Comparison of ENCODE assay signal across 18 cellular contexts in the genomic region with DNA sequence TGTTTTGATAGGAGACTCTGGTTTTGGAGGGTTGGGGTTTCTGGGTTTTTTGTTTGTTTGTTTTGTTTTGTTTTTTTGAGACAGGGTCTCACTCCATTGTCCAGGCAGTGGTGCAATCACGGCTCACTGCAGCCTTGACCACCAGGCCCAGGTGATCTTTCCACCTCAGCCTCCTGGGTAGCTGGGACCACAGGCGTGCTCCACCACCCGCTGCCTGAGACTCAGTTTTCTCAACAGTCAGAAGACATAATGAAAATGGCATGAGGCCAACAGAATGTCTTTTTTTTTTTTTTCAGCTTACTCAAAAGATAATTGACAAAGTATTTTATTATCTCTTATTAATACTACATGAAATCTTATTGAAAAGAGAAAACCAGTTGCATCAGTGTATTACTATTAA. TPM values are rescaled to one million over a fixed set of nuclear protein-coding genes. Genes with fewer than 3 reads are reported as not detected.
DNase-seq lines count a peak whose midpoint lies in the region; ATAC-seq and TF ChIP-seq lines count a peak whose summit lies in the region.
"Had no signal": no experiment of that assay in that cellular context is flagged by ENCODE, and none has a peak within 500 bp of the region (broad histone marks: within the 10 kb centered on the region; RNA-seq: fewer than 3 reads in every experiment).

No MANE protein-coding gene starts in this region.

- no peak overlapping the region for H3K4me3 Mint-ChIP-seq in activated T-cell treated with anti-CD3 and anti-CD28 coated beads, Interleukin-2, amount 50 U/mL, for 24 hours
- H3K4me3 Mint-ChIP-seq in CD8-positive, alpha-beta memory T cell, result no peak overlapping the region
- H3K4me3 Mint-ChIP-seq in central memory CD8-positive, alpha-beta T cell, result no peak overlapping the region

- no peaks in the 10 kb centered on the region for H3K9me3 Mint-ChIP-seq in activated T-cell treated with anti-CD3 and anti-CD28 coated beads, Interleukin-2, amount 50 U/mL, for 24 hours
- no peaks in the 10 kb centered on the region for H3K9me3 Mint-ChIP-seq in CD8-positive, alpha-beta memory T cell
- no peaks in the 10 kb centered on the region for H3K9me3 Mint-ChIP-seq in central memory CD8-positive, alpha-beta T cell

- H3K27me3 ChIP-seq in CD8-positive, alpha-beta memory T cell (ENCODE audit: insufficient read depth, low read length, poor library complexity, severe bottlenecking), result no peaks in the 10 kb centered on the region
- H3K27me3 ChIP-seq: BLaER1 treated with 17β-estradiol and CSF1 and Interleukin-3, amounts not matched to agents 10 nM and 100 nM had no signal

- no peak for ATAC-seq in central memory CD8-positive, alpha-beta T cell (replicated peaks; ENCODE audit: extremely low read depth, poor library complexity, severe bottlenecking)
- no peak for ATAC-seq in GM19023 (IDR thresholded peaks at IDR 0.05; ENCODE audit: unreplicated experiment)
- no peak for ATAC-seq in GM18520 (IDR thresholded peaks at IDR 0.05; ENCODE audit: unreplicated experiment)

- peaks cover 14% of the 10 kb centered on the region for H3K4me1 Mint-ChIP-seq in activated T-cell treated with anti-CD3 and anti-CD28 coated beads, Interleukin-2, amount 50 U/mL, for 24 hours (ENCODE audit: low read depth)
- peaks cover 12 to 22% (median 15%) of the 10 kb centered on the region in 3 donors for H3K4me1 Mint-ChIP-seq in CD8-positive, alpha-beta memory T cell
- peaks cover 15% of the 10 kb centered on the region for H3K4me1 Mint-ChIP-seq in central memory CD8-positive, alpha-beta T cell

- H3K4me3 ChIP-seq in CD8-positive, alpha-beta memory T cell (ENCODE audit: low read length), result no peak overlapping the region
- H3K4me3 ChIP-seq: BLaER1 treated with 17β-estradiol and CSF1 and Interleukin-3, amounts not matched to agents 10 nM and 100 nM; HAP-1; PC-9 had no signal

- H3K27ac ChIP-seq in CD8-positive, alpha-beta memory T cell (ENCODE audit: low read depth, low read length), result no peak overlapping the region
- no peak overlapping the region for H3K27ac ChIP-seq in RWPE1
- H3K27ac ChIP-seq: BLaER1 treated with 17β-estradiol and CSF1 and Interleukin-3, amounts not matched to agents 10 nM and 100 nM; PC-9 had no signal

- TF ChIP-seq CTCF in RWPE1 (conservative IDR thresholded peaks at IDR 0.05; ENCODE audit: low read depth), result no peak

- H3K4me1 ChIP-seq in CD8-positive, alpha-beta memory T cell (ENCODE audit: insufficient read depth, low read length), result peaks cover 7% of the 10 kb centered on the region
- H3K4me1 ChIP-seq: HAP-1 had no signal

- H3K27me3 Mint-ChIP-seq in activated T-cell treated with anti-CD3 and anti-CD28 coated beads, Interleukin-2, amount 50 U/mL, for 24 hours, result no peaks in the 10 kb centered on the region
- no peaks in the 10 kb centered on the region for H3K27me3 Mint-ChIP-seq in CD8-positive, alpha-beta memory T cell
- no peaks in the 10 kb centered on the region for H3K27me3 Mint-ChIP-seq in central memory CD8-positive, alpha-beta T cell

- H3K36me3 Mint-ChIP-seq in activated T-cell treated with anti-CD3 and anti-CD28 coated beads, Interleukin-2, amount 50 U/mL, for 24 hours (ENCODE audit: low read depth), result peaks cover 60% of the 10 kb centered on the region
- peaks cover 0 to 48% (median 4%) of the 10 kb centered on the region in 3 donors for H3K36me3 Mint-ChIP-seq in CD8-positive, alpha-beta memory T cell
- H3K36me3 Mint-ChIP-seq in central memory CD8-positive, alpha-beta T cell (ENCODE audit: insufficient read depth), result peaks cover 45% of the 10 kb centered on the region

- CTCF ChIA-PET in CD8-positive, alpha-beta memory T cell (lab: Charles Lee), result no interaction called here
- CTCF ChIA-PET in RWPE1 (lab: Yijun Ruan, JAX), result interaction anchor here (0.6 kb wide), 1 partner anchor 36 kb away, joined by 4 read pairs; no protein-coding TSS in a partner anchor

- peak; percentile 25 for DNase-seq in activated T-cell treated with anti-CD3 and anti-CD28 coated beads, Interleukin-2, amount 50 U/mL, for 24 hours
- no peak for DNase-seq in activated T-cell treated with anti-CD3 and anti-CD28 coated beads, Interleukin-2, amount 50 U/mL, for 1 hour
- no peak for DNase-seq in CD8-positive, alpha-beta memory T cell
- no peak for DNase-seq in central memory CD8-positive, alpha-beta T cell (ENCODE audit: low spot score in 2 of 2)
- DNase-seq in posterior vena cava (ENCODE audit: low spot score), result peak; percentile 30
- no peak for DNase-seq in RWPE1 (ENCODE audit: low spot score)
- DNase-seq: Calu3, DMS79 treated with DMSO at 0.1 percent for 48 hours, Karpas-422, NCI-H1105 treated with DMSO at 0.1 percent for 48 hours, NCI-H187 treated with DMSO at 0.1 percent for 48 hours, NCI-H446, NCI-H748 treated with DMSO at 0.1 percent for 48 hours, PC-9 had no signal

- peak overlapping the region; percentile 76 for H3K27ac Mint-ChIP-seq in activated T-cell treated with anti-CD3 and anti-CD28 coated beads, Interleukin-2, amount 50 U/mL, for 24 hours
- peak overlapping the region in 5 of 8 donors; percentile 12 to 80 (median 28) for H3K27ac Mint-ChIP-seq in CD8-positive, alpha-beta memory T cell
- H3K27ac Mint-ChIP-seq in central memory CD8-positive, alpha-beta T cell (ENCODE audit: low read depth), result peak overlapping the region; percentile 86

- intact Hi-C loops in posterior vena cava (cut with DNase I), result no loop called here

- H3K9me3 ChIP-seq in CD8-positive, alpha-beta memory T cell (ENCODE audit: low read length), result no peaks in the 10 kb centered on the region
- H3K9me3 ChIP-seq: BLaER1 treated with 17β-estradiol and CSF1 and Interleukin-3, amounts not matched to agents 10 nM and 100 nM; HAP-1 had no signal

- POLR2A ChIA-PET in CD8-positive, alpha-beta memory T cell (lab: Charles Lee), result no interaction called here
- POLR2A ChIA-PET in RWPE1 (lab: Yijun Ruan, JAX; ENCODE audit: low non-redundant PET), result no interaction called here

- peaks cover 6% of the 10 kb centered on the region for H3K36me3 ChIP-seq in CD8-positive, alpha-beta memory T cell (ENCODE audit: insufficient read depth, low read length)

RNA-seq across cellular contexts. Expression of gene TNIP2, which starts 32.4 kb away (rescaled TPM):
- total RNA-seq in CD8-positive, alpha-beta memory T cell, result 10 to 100 TPM; 87.7 to 92.3 TPM
- 57.4 TPM for polyA plus RNA-seq in CD8-positive, alpha-beta memory T cell
- 10 to 100 TPM; 25.4 to 29.2 TPM for total RNA-seq in posterior vena cava

Comparison
In these comparisons a context has a peak if more than half of its experiments do, and no peak if none do; other contexts are left out.
1. DNase-seq: peak in activated T-cell treated with anti-CD3 and anti-CD28 coated beads, Interleukin-2, amount 50 U/mL, for 24 hours (single experiment) and posterior vena cava (single experiment); none in activated T-cell treated with anti-CD3 and anti-CD28 coated beads, Interleukin-2, amount 50 U/mL, for 1 hour (single experiment), CD8-positive, alpha-beta memory T cell (0 of 5), central memory CD8-positive, alpha-beta T cell (0 of 2) and RWPE1 (single experiment).
2. H3K27ac Mint-ChIP-seq: peak in every context shown above with its lines; median percentile 86 in central memory CD8-positive, alpha-beta T cell; 76 in activated T-cell treated with anti-CD3 and anti-CD28 coated beads, Interleukin-2, amount 50 U/mL, for 24 hours; 28 in CD8-positive, alpha-beta memory T cell.